ENCODE assay signal across 2 cellular contexts in the genomic region with DNA sequence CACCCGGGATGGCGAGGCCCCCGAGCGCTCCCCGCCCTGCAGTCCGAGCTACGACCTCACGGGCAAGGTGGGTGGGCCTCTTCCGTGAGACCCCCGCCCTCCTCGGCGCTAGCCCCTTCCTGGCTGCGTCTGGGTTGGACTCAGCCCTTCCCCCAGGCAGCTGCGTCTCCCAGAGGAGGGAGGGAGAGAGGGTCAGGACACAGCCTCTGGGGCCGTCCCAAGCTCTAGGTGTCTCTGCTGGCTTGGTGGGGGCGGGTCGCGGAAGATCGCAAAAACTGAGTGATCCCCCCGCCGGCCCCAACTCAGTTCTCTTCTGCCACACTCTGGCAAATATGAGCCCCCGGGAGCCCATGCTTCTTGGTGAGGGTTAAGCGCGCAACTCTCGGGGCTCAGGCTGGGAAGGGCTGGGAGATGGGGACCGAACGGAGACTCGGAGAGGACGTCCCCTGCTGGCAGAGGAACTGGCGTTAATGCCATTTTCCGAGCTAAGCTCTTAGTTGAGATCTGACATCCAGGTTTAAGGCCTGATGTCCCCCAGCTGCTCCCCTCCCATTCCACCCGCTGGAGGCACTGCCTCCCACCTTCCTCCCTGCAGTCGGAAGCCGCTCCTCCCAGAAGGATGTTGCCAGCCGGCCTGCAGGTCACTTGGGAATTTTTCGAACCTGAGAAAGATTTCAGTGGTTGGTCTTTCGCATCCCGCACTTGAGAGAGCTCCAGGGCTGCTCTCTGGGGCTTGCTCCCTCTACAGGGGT.
TF ChIP-seq lines count a peak whose summit lies in the region.

No MANE protein-coding gene starts in this region.

TF ChIP-seq in IMR-90, 13 proteins besides CTCF, POLR2A, EP300 and RAD21 (continued from another document):
- TF ChIP-seq, protein P1, sequence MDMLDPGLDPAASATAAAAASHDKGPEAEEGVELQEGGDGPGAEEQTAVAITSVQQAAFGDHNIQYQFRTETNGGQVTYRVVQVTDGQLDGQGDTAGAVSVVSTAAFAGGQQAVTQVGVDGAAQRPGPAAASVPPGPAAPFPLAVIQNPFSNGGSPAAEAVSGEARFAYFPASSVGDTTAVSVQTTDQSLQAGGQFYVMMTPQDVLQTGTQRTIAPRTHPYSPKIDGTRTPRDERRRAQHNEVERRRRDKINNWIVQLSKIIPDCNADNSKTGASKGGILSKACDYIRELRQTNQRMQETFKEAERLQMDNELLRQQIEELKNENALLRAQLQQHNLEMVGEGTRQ (IDR thresholded peaks at IDR 0.05; ENCODE audit: low read depth, low read length) = no peak
- TF ChIP-seq FOS (IDR thresholded peaks at IDR 0.05; ENCODE audit: low read depth, low read length) (no peak), BHLHE40 (IDR thresholded peaks at IDR 0.05; ENCODE audit: low read depth, low read length) (no peak), SMC3 (IDR thresholded peaks at IDR 0.05; ENCODE audit: low read depth, low read length) (no peak), MAZ (IDR thresholded peaks at IDR 0.05; ENCODE audit: borderline replicate concordance, low read depth, low read length) (no peak), MAFK (IDR thresholded peaks at IDR 0.05; ENCODE audit: low read depth, low read length) (no peak), CHD1 (IDR thresholded peaks at IDR 0.05; ENCODE audit: low read depth, low read length) (no peak), RFX5 (IDR thresholded peaks at IDR 0.05; ENCODE audit: low read depth, low read length) (no peak), MXI1 (IDR thresholded peaks at IDR 0.05; ENCODE audit: borderline replicate concordance, low read depth, low read length) (no peak)
- TF ChIP-seq, protein P2, sequence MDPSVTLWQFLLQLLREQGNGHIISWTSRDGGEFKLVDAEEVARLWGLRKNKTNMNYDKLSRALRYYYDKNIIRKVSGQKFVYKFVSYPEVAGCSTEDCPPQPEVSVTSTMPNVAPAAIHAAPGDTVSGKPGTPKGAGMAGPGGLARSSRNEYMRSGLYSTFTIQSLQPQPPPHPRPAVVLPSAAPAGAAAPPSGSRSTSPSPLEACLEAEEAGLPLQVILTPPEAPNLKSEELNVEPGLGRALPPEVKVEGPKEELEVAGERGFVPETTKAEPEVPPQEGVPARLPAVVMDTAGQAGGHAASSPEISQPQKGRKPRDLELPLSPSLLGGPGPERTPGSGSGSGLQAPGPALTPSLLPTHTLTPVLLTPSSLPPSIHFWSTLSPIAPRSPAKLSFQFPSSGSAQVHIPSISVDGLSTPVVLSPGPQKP (IDR thresholded peaks at IDR 0.05; ENCODE audit: borderline replicate concordance, low read depth, low read length) = no peak

TF ChIP-seq in neural cell, 6 proteins besides CTCF, POLR2A, EP300 and RAD21:
- TF ChIP-seq, protein P3, sequence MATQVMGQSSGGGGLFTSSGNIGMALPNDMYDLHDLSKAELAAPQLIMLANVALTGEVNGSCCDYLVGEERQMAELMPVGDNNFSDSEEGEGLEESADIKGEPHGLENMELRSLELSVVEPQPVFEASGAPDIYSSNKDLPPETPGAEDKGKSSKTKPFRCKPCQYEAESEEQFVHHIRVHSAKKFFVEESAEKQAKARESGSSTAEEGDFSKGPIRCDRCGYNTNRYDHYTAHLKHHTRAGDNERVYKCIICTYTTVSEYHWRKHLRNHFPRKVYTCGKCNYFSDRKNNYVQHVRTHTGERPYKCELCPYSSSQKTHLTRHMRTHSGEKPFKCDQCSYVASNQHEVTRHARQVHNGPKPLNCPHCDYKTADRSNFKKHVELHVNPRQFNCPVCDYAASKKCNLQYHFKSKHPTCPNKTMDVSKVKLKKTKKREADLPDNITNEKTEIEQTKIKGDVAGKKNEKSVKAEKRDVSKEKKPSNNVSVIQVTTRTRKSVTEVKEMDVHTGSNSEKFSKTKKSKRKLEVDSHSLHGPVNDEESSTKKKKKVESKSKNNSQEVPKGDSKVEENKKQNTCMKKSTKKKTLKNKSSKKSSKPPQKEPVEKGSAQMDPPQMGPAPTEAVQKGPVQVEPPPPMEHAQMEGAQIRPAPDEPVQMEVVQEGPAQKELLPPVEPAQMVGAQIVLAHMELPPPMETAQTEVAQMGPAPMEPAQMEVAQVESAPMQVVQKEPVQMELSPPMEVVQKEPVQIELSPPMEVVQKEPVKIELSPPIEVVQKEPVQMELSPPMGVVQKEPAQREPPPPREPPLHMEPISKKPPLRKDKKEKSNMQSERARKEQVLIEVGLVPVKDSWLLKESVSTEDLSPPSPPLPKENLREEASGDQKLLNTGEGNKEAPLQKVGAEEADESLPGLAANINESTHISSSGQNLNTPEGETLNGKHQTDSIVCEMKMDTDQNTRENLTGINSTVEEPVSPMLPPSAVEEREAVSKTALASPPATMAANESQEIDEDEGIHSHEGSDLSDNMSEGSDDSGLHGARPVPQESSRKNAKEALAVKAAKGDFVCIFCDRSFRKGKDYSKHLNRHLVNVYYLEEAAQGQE (IDR thresholded peaks at IDR 0.05; ENCODE audit: borderline replicate concordance) = no peak
